Comparison of ENCODE assay signal across 8 cellular contexts in genomic region chr1:27556781-27557595, GRCh38. TPM values are rescaled to one million over a fixed set of nuclear protein-coding genes. Genes with fewer than 3 reads are reported as not detected.
DNase-seq lines count a peak whose midpoint lies in the region; ATAC-seq and TF ChIP-seq lines count a peak whose summit lies in the region.

No MANE protein-coding gene starts in this region.

- peak overlapping the region in 1 of 3 donors; percentile 15 for H3K4me3 ChIP-seq in liver (ENCODE audit: low read depth in 1 of 3, low read length in 3 of 3)

- no peak overlapping the region for H3K9ac ChIP-seq in liver (ENCODE audit: low read depth in 1 of 2, low read length in 2 of 2)

- peaks cover 16 to 63% (median 46%) of the 10 kb centered on the region in 4 donors for H3K4me1 ChIP-seq in liver (ENCODE audit: control insufficient read depth in 4 of 4, insufficient read depth in 4 of 4, low read length in 3 of 4)

- no peaks in the 10 kb centered on the region for H3K9me3 ChIP-seq in liver (ENCODE audit: control insufficient read depth in 4 of 4, low read length in 3 of 4)

- H3K27me3 ChIP-seq in liver (ENCODE audit: control insufficient read depth in 4 of 4, insufficient read depth in 4 of 4, low read length in 3 of 4): no peaks in the 10 kb centered on the region

- 7% methylated on average over 19 of the region's 19 CpGs for WGBS in liver

- DNase-seq in NCI-H2227 (lab: John Stamatoyannopoulos, UW; ENCODE audit: unreplicated experiment) (peak; percentile 87), dermis blood vessel endothelial cell (peak; percentile 95)
- peak; percentile 71 for DNase-seq in activated CD4-positive, alpha-beta T cell treated with anti-CD3 and anti-CD28 coated beads, Interleukin-2, amount 50 U/mL, for 1 hour
- peak; percentile 72 for DNase-seq in stimulated activated CD4-positive, alpha-beta T cell treated with anti-CD3 and anti-CD28 coated beads, Interleukin-4, amount 100 ng/mL, for 1 hour

- peak; percentile 80 to 86 for TF ChIP-seq RAD21 in liver (IDR thresholded peaks at IDR 0.05)

- H3K27ac ChIP-seq in 22Rv1 (peak overlapping the region; percentile 69), liver (ENCODE audit: low read depth in 1 of 2, low read length in 2 of 2) (peak overlapping the region; percentile 78 to 80)

- TF ChIP-seq CTCF in 22Rv1 (IDR thresholded peaks at IDR 0.05) (peak; percentile 88), GM12873 (IDR thresholded peaks at IDR 0.05; ENCODE audit: insufficient read depth, low read depth, low read length, missing control alignments) (peak; percentile 95), liver (IDR thresholded peaks at IDR 0.05; ENCODE audit: low read depth, low read length, missing input control) (peak; percentile 83)

- no peak for ATAC-seq in HG03521 (IDR thresholded peaks at IDR 0.05; ENCODE audit: unreplicated experiment)

- H3K36me3 ChIP-seq in liver (ENCODE audit: control insufficient read depth in 4 of 4, insufficient read depth in 3 of 4, low read depth in 1 of 4, low read length in 3 of 4): peaks cover 0 to 3% (median 0%) of the 10 kb centered on the region in 4 donors

TF ChIP-seq in liver, 16 proteins besides CTCF, POLR2A, EP300 and RAD21:
- peak; percentile 33 for TF ChIP-seq NR2F2 (IDR thresholded peaks at IDR 0.05)
- TF ChIP-seq TAF1 (conservative IDR thresholded peaks at IDR 0.05): no peak
- no peak for TF ChIP-seq MAX (IDR thresholded peaks at IDR 0.05)
- TF ChIP-seq SP1 (IDR thresholded peaks at IDR 0.05): peak; percentile 29
- no peak for TF ChIP-seq HNF4G (IDR thresholded peaks at IDR 0.05)
- no peak for TF ChIP-seq EGR1 (IDR thresholded peaks at IDR 0.05; ENCODE audit: low read depth in 2 of 2)
- TF ChIP-seq, protein P1, sequence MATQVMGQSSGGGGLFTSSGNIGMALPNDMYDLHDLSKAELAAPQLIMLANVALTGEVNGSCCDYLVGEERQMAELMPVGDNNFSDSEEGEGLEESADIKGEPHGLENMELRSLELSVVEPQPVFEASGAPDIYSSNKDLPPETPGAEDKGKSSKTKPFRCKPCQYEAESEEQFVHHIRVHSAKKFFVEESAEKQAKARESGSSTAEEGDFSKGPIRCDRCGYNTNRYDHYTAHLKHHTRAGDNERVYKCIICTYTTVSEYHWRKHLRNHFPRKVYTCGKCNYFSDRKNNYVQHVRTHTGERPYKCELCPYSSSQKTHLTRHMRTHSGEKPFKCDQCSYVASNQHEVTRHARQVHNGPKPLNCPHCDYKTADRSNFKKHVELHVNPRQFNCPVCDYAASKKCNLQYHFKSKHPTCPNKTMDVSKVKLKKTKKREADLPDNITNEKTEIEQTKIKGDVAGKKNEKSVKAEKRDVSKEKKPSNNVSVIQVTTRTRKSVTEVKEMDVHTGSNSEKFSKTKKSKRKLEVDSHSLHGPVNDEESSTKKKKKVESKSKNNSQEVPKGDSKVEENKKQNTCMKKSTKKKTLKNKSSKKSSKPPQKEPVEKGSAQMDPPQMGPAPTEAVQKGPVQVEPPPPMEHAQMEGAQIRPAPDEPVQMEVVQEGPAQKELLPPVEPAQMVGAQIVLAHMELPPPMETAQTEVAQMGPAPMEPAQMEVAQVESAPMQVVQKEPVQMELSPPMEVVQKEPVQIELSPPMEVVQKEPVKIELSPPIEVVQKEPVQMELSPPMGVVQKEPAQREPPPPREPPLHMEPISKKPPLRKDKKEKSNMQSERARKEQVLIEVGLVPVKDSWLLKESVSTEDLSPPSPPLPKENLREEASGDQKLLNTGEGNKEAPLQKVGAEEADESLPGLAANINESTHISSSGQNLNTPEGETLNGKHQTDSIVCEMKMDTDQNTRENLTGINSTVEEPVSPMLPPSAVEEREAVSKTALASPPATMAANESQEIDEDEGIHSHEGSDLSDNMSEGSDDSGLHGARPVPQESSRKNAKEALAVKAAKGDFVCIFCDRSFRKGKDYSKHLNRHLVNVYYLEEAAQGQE (IDR thresholded peaks at IDR 0.05): no peak
- no peak for TF ChIP-seq FOXA1 (IDR thresholded peaks at IDR 0.05)
- TF ChIP-seq FOXA2 (IDR thresholded peaks at IDR 0.05): no peak
- TF ChIP-seq GABPA (IDR thresholded peaks at IDR 0.05 in 1 of 2, conservative IDR thresholded peaks at IDR 0.05 in 1 of 2): peak in 1 of 2 donors; percentile 62
- peak in 1 of 2 donors; percentile 19 for TF ChIP-seq RXRA (IDR thresholded peaks at IDR 0.05)

RNA-seq across cellular contexts. Expression of gene AHDC1, which starts 47.0 kb away (rescaled TPM):
- total RNA-seq in dermis blood vessel endothelial cell (7.1 and 16.0 TPM in 2 replicates), liver (1 to 10 TPM; 4.7 to 6.3 TPM)
- 1 to 10 TPM; 2.4 to 6.5 TPM for polyA plus RNA-seq in liver
